ENCODE assay signal across 8 cellular contexts in genomic region chr11:73876424-73877300, GRCh38. TPM values are rescaled to one million over a fixed set of nuclear protein-coding genes. Genes with fewer than 3 reads are reported as not detected.
DNase-seq lines count a peak whose midpoint lies in the region; ATAC-seq and TF ChIP-seq lines count a peak whose summit lies in the region.

Gene COA4, minus strand, starts transcription at chr11:73876846. Its CDS starts 3,468 bp downstream, at chr11:73873378.
Gene PAAF1, plus strand, starts transcription at chr11:73876999. Its CDS starts 23 bp downstream, at chr11:73877022.

- DNase-seq in NCI-H2196 treated with DMSO at 0.1 percent for 48 hours (lab: John Stamatoyannopoulos, UW; ENCODE audit: unreplicated experiment) (peak; percentile 96), breast epithelium (ENCODE audit: low spot score in 2 of 2) (peak; percentile 89 to 90)

- peaks cover 18% of the 10 kb centered on the region for H3K4me1 ChIP-seq in ACC112 (ENCODE audit: control insufficient read depth, insufficient read depth, low read length, unreplicated experiment)
- H3K4me1 ChIP-seq in breast epithelium: no peaks in the 10 kb centered on the region

- H3K27me3 ChIP-seq in ACC112 (ENCODE audit: insufficient read depth, low read length): no peaks in the 10 kb centered on the region
- H3K27me3 ChIP-seq in breast epithelium: no peaks in the 10 kb centered on the region

- H2AFZ ChIP-seq in ACC112 (ENCODE audit: low read length, unreplicated experiment): peak within 1 kb of the TSS; percentile 95

- intact Hi-C loops in breast epithelium (cut with DNase I; ENCODE audit: low total_unique reads): no loop called here

- peaks cover 13% of the 10 kb centered on the region; the same call in 1 of the 2 replicates for H3K36me3 ChIP-seq in ACC112 (ENCODE audit: insufficient read depth, low read length)
- peaks cover 10% of the 10 kb centered on the region for H3K36me3 ChIP-seq in breast epithelium

- H3K27ac ChIP-seq in ACC112 (ENCODE audit: low read depth, low read length) (peak within 1 kb of the TSS; percentile 82), VCaP (peak within 1 kb of the TSS; percentile 95), breast epithelium (peak within 1 kb of the TSS; percentile 88 to 92), skin epidermis (peak within 1 kb of the TSS in 20 of 21 experiments; percentile 57 to 91 (median 86))

- no peak for TF ChIP-seq CTCF in VCaP (conservative IDR thresholded peaks at IDR 0.05)
- TF ChIP-seq CTCF in breast epithelium (IDR thresholded peaks at IDR 0.05): no peak

- peaks cover 39% of the 10 kb centered on the region for H3K79me2 ChIP-seq in ACC112 (ENCODE audit: control insufficient read depth, insufficient read depth, low read length, unreplicated experiment)

- H3K4me3 ChIP-seq in ACC112 (ENCODE audit: low read depth, low read length) (peak within 1 kb of the TSS; percentile 95), breast epithelium (peak within 1 kb of the TSS; percentile 62 to 84 (median 71)), iPS-18c (ENCODE audit: insufficient read depth, low read depth, low read length) (peak within 1 kb of the TSS; percentile 92), skin epidermis (peak within 1 kb of the TSS; percentile 61 to 88 (median 62))

- TF ChIP-seq POLR2A in breast epithelium (IDR thresholded peaks at IDR 0.05): peak; percentile 8

- ATAC-seq in GM18870 (IDR thresholded peaks at IDR 0.05; ENCODE audit: unreplicated experiment): peak; percentile 94
- peak; percentile 96 for ATAC-seq in HG03135 (IDR thresholded peaks at IDR 0.05; ENCODE audit: unreplicated experiment)

- no peaks in the 10 kb centered on the region for H3K9me3 ChIP-seq in breast epithelium
- no peaks in the 10 kb centered on the region for H3K9me3 ChIP-seq in iPS-18c (ENCODE audit: control insufficient read depth, insufficient read depth, low read length)

RNA-seq across cellular contexts. Expression of gene COA4, which starts in this region (rescaled TPM):
- total RNA-seq in breast epithelium: 10 to 100 TPM; 58.9 to 76.7 (median 74.2) TPM

RNA-seq across cellular contexts. Expression of gene PAAF1, which starts in this region (rescaled TPM):
- 10 to 100 TPM in 1 of 3 donors, 1 to 10 TPM in 2; 8.5 to 19.0 (median 9.5) TPM for total RNA-seq in breast epithelium

Comparison
In these comparisons a context has a peak if more than half of its experiments do, and no peak if none do; other contexts are left out.
1. Peak in every context shown above with its lines: DNase-seq, ATAC-seq, H3K4me3 ChIP-seq and H3K27ac ChIP-seq.